ENCODE assay signal across 1 cellular context in the genomic region with DNA sequence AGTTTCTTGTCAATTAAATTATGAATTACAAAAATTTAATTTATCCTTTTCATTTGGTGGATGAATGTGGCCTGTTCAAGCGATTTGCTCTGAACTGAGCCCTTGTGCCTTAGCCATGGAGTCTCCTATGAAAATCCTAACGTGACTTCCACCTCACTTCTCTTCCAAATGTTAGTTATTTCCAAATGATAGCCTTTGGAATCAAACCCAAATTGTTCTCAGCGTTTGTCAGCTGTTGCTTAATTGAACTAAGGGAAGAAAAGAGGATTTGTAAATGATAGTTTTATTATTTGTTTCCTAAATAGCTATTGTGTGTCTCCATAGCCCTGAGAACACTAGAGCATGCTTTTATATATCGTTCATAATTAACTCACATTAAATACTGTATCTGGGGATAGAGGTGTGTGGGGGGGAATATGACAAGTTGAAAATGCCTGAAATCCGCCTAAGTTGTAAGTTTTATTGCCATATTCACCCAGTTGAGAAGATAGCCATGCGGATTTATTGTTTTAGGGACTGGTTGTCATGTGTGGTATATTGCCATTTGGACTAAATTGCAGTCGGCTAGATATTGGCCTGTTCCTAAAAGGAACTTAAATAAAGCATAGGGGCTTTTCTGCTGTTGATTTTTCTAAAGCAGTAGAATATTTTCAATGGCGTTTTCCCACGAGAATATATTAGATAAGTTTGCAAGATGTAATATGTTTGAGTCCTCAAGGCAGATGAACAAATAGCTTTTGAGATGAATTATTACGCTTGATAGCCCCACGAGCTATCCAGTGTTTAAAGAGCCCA.
TF ChIP-seq lines count a peak whose summit lies in the region.

No MANE protein-coding gene starts in this region.

TF ChIP-seq in neural cell, 6 proteins besides CTCF, POLR2A, EP300 and RAD21 (continued from another document):
- TF ChIP-seq, protein P1, sequence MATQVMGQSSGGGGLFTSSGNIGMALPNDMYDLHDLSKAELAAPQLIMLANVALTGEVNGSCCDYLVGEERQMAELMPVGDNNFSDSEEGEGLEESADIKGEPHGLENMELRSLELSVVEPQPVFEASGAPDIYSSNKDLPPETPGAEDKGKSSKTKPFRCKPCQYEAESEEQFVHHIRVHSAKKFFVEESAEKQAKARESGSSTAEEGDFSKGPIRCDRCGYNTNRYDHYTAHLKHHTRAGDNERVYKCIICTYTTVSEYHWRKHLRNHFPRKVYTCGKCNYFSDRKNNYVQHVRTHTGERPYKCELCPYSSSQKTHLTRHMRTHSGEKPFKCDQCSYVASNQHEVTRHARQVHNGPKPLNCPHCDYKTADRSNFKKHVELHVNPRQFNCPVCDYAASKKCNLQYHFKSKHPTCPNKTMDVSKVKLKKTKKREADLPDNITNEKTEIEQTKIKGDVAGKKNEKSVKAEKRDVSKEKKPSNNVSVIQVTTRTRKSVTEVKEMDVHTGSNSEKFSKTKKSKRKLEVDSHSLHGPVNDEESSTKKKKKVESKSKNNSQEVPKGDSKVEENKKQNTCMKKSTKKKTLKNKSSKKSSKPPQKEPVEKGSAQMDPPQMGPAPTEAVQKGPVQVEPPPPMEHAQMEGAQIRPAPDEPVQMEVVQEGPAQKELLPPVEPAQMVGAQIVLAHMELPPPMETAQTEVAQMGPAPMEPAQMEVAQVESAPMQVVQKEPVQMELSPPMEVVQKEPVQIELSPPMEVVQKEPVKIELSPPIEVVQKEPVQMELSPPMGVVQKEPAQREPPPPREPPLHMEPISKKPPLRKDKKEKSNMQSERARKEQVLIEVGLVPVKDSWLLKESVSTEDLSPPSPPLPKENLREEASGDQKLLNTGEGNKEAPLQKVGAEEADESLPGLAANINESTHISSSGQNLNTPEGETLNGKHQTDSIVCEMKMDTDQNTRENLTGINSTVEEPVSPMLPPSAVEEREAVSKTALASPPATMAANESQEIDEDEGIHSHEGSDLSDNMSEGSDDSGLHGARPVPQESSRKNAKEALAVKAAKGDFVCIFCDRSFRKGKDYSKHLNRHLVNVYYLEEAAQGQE (IDR thresholded peaks at IDR 0.05; ENCODE audit: borderline replicate concordance): no peak
- TF ChIP-seq EZH2 (IDR thresholded peaks at IDR 0.05; ENCODE audit: borderline replicate concordance, insufficient read depth, low read length, poor library complexity, severe bottlenecking): no peak
TF ChIP-seq in neural cell: peak in this region for 0.
